ENCODE assay signal across 30 cellular contexts in the genomic region with DNA sequence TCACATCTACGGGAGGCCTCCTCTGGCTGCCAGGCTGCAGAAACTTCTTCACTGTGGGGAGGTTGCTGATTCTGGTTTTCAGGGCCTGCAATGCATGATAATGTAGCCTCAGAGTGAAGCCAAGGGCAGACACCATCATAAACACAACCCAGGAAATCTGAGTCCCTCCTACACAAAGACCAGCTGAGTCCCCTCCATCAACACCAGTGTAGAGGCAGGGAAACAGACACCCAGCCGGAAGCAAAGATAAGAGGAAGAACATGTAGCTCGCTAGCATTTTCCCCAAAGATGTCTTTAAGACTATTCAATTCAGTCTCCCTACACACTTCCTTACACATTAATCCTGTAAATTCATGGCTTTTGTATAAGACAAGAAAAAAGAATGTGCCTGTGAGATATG. TPM values are rescaled to one million over a fixed set of nuclear protein-coding genes. Genes with fewer than 3 reads are reported as not detected.
"Had no signal": no experiment of that assay in that cellular context is flagged by ENCODE, and none has a peak within 500 bp of the region (broad histone marks: within the 10 kb centered on the region; RNA-seq: fewer than 3 reads in every experiment).

No MANE protein-coding gene starts in this region.

- ATAC-seq: activated CD8-positive, alpha-beta memory T cell treated with anti-CD3 and anti-CD28 coated beads, Interleukin-2, amount 10 ng/mL, durations not matched to agents 7 days and 5 days; activated naive CD8-positive, alpha-beta T cell treated with anti-CD3 and anti-CD28 coated beads, Interleukin-2, amount 50 U/mL, for 24 hours; T-helper 17 cell; WTC11 had no signal

- DNase-seq: activated CD4-positive, alpha-beta T cell treated with anti-CD3 and anti-CD28 coated beads for 1 hour; activated CD4-positive, alpha-beta T cell treated with anti-CD3 and anti-CD28 coated beads, Interleukin-2, amount 10 ng/mL, durations not matched to agents 24 days and 14 days; activated CD4-positive, alpha-beta T cell treated with anti-CD3 and anti-CD28 coated beads, Interleukin-2, amount 50 U/mL, for 48 hours; activated CD8-positive, alpha-beta memory T cell treated with anti-CD3 and anti-CD28 coated beads, Interleukin-2, amount 10 ng/mL, durations not matched to agents 7 days and 5 days; activated effector memory CD4-positive, alpha-beta T cell treated with Interleukin-2 at 50 U/mL for 16 hours; activated naive CD4-positive, alpha-beta T cell; activated naive CD8-positive, alpha-beta T cell treated with anti-CD3 and anti-CD28 coated beads, Interleukin-2, amount 50 U/mL, for 24 hours; activated T-cell treated with anti-CD3 and anti-CD28 coated beads, Interleukin-2, amount 50 U/mL, for 24 hours; amygdala; brain microvascular endothelial cell; cerebellar nuclear complex; IMR-90; MM.1S; NCI-H1105; NCI-H1436; NCI-H1694 treated with DMSO at 0.1 percent for 48 hours; NCI-H2029 treated with DMSO at 0.1 percent for 48 hours; NCI-H345; NCI-H510A; NCI-H526 treated with DMSO at 0.1 percent for 48 hours; NCI-H82; PC-9; SHP77 treated with DMSO at 0.1 percent for 48 hours; T-helper 17 cell; T-helper 9 cell had no signal

- H3K36me3 ChIP-seq: brain microvascular endothelial cell, cardiac muscle cell had no signal

- H3K27me3 ChIP-seq: brain microvascular endothelial cell, cardiac muscle cell had no signal

- H3K27ac ChIP-seq: brain microvascular endothelial cell, cardiac muscle cell, KMS-11, PC-9 had no signal

- H3K4me3 ChIP-seq: cardiac muscle cell, PC-9 had no signal

RNA-seq across cellular contexts. Expression of gene GSTA2, which starts 23.6 kb away (rescaled TPM):
- total RNA-seq: activated CD4-positive, alpha-beta T cell treated with anti-CD3 and anti-CD28 coated beads, Interleukin-2, amount 10 ng/mL, durations not matched to agents 24 days and 14 days; activated CD8-positive, alpha-beta memory T cell treated with anti-CD3 and anti-CD28 coated beads, Interleukin-2, amount 10 ng/mL, durations not matched to agents 7 days and 5 days; activated T-helper 1 cell treated with anti-CD3 and anti-CD28 coated beads, Interleukin-12 subunit alpha, Interleukin-12 subunit beta, Interleukin-2, Interleukin-4 antibody, amounts not matched to agents 30 ng/mL and 10 ng/mL and 1 ng/mL, durations not matched to agents 14 hours and 24 hours and 36 hours; astrocyte; cardiac muscle cell; IMR-90; PC-9; T-helper 17 cell; WTC11 had no signal
